In genomic region chr15:59352683-59353082, GRCh38 we compare ENCODE assay signal across 2 cellular contexts.
TF ChIP-seq lines count a peak whose summit lies in the region.

No MANE protein-coding gene starts in this region.

TF ChIP-seq in GM12891, 5 proteins besides CTCF, POLR2A, EP300 and RAD21:
- TF ChIP-seq SPI1 (IDR thresholded peaks at IDR 0.05; ENCODE audit: low read depth, low read length) (no peak), POU2F2 (IDR thresholded peaks at IDR 0.05; ENCODE audit: low read depth, low read length) (no peak), TAF1 (IDR thresholded peaks at IDR 0.05; ENCODE audit: low read depth, low read length) (no peak), POLR2AphosphoS5 (IDR thresholded peaks at IDR 0.05; ENCODE audit: low read depth, low read length) (no peak)

TF ChIP-seq in GM12878, 131 proteins besides CTCF, POLR2A, EP300 and RAD21:
- TF ChIP-seq ZNF687 (IDR thresholded peaks at IDR 0.05) = no peak
- TF ChIP-seq TBL1XR1 (IDR thresholded peaks at IDR 0.05; ENCODE audit: low read depth, low read length) = no peak
